ENCODE assay signal across 9 cellular contexts in genomic region chr5:170315154-170315553, GRCh38. TPM values are rescaled to one million over a fixed set of nuclear protein-coding genes. Genes with fewer than 3 reads are reported as not detected.
DNase-seq lines count a peak whose midpoint lies in the region; FAIRE-seq and TF ChIP-seq lines count a peak whose summit lies in the region.
"Had no signal": no experiment of that assay in that cellular context is flagged by ENCODE, and none has a peak within 500 bp of the region (broad histone marks: within the 10 kb centered on the region; RNA-seq: fewer than 3 reads in every experiment).

No MANE protein-coding gene starts in this region.

- H2AK5ac ChIP-seq in H1 (ENCODE audit: low read depth, low read length) (no peak overlapping the region), mesendoderm (ENCODE audit: low read length) (no peak overlapping the region)

- H2AFZ ChIP-seq in H1 (ENCODE audit: low read length): no peak overlapping the region

- no peak for TF ChIP-seq EP300 in H1 (IDR thresholded peaks at IDR 0.05; ENCODE audit: borderline replicate concordance in 1 of 2, low read depth in 2 of 2, low read length in 2 of 2)

- H3K27me3 ChIP-seq in H1 (replicated peaks in 1 of 4; ENCODE audit: control insufficient read depth in 3 of 4, extremely low read depth in 1 of 4, insufficient read depth in 3 of 4, low read length in 3 of 4) (no peaks in the 10 kb centered on the region), mesendoderm (ENCODE audit: insufficient read depth, low read length, poor library complexity) (no peaks in the 10 kb centered on the region)

- H2BK20ac ChIP-seq in H1 (ENCODE audit: low read length): no peak overlapping the region

- H4K5ac ChIP-seq in H1 (ENCODE audit: insufficient read length, low read depth, low read length): no peak overlapping the region
- H4K5ac ChIP-seq in mesendoderm (ENCODE audit: low read length): no peak overlapping the region

- DNase-seq in OCI-M1 (lab: John Stamatoyannopoulos, UW): peak; percentile 18
- no peak for DNase-seq in H1 (ENCODE audit: low read depth in 1 of 2, low spot score in 2 of 2)
- peak; percentile 83 to 96 for DNase-seq in lower leg skin (ENCODE audit: low spot score in 2 of 2)
- peak; percentile 74 for DNase-seq in stromal cell of bone marrow (ENCODE audit: low read depth)
- no peak for DNase-seq in mesendoderm
- no peak for DNase-seq in NCI-H1436 (lab: John Stamatoyannopoulos, UW)
- no peak for DNase-seq in activated CD4-positive, alpha-beta T cell treated with anti-CD3 and anti-CD28 coated beads, Interleukin-2, amount 50 U/mL, for 4 hours
- no peak for DNase-seq in activated naive CD4-positive, alpha-beta T cell treated with Interleukin-2 at 50 U/mL for 16 hours

- H2BK15ac ChIP-seq in H1 (ENCODE audit: low read length) (0 out of 2 replicates have a peak overlapping the region, but pooled peaks have one; percentile 11), mesendoderm (replicated peaks; ENCODE audit: low read depth) (no peak overlapping the region)

- TF ChIP-seq POLR2A in H1 (IDR thresholded peaks at IDR 0.05; ENCODE audit: control extremely low read depth in 1 of 2, low read depth in 2 of 2, low read length in 2 of 2) (no peak), lower leg skin (IDR thresholded peaks at IDR 0.05) (no peak)

- H3K79me1 ChIP-seq in H1 (ENCODE audit: low read depth, low read length): no peaks in the 10 kb centered on the region
- no peaks in the 10 kb centered on the region for H3K79me1 ChIP-seq in mesendoderm (ENCODE audit: low read length)

- intact Hi-C loops in lower leg skin (cut with DNase I; ENCODE audit: low total_unique reads): no loop called here

- no peak overlapping the region for H3K18ac ChIP-seq in H1 (ENCODE audit: extremely low read depth, low read length)
- no peak overlapping the region for H3K18ac ChIP-seq in mesendoderm (ENCODE audit: low read length)

- H4K91ac ChIP-seq in H1 (replicated peaks; ENCODE audit: insufficient read length, low read length): no peak overlapping the region

- no peak overlapping the region for H3K27ac ChIP-seq in H1 (ENCODE audit: low read depth, low read length)
- H3K27ac ChIP-seq in mesendoderm (ENCODE audit: low read depth, low read length): no peak overlapping the region

- H2BK5ac ChIP-seq in H1 (ENCODE audit: low read depth, low read length): no peak overlapping the region
- H2BK5ac ChIP-seq in mesendoderm (ENCODE audit: low read length): no peak overlapping the region

- H2BK120ac ChIP-seq in H1 (replicated peaks; ENCODE audit: low read depth, low read length) (no peak overlapping the region), mesendoderm (ENCODE audit: low read depth, low read length) (no peak overlapping the region)

- H3K4ac ChIP-seq in H1 (replicated peaks; ENCODE audit: insufficient read length, low read depth, low read length): no peak overlapping the region
- no peak overlapping the region for H3K4ac ChIP-seq in mesendoderm (ENCODE audit: low read depth, low read length)

- no peak overlapping the region for H3K14ac ChIP-seq in H1 (ENCODE audit: insufficient read length)

- H3K56ac ChIP-seq in H1 (replicated peaks; ENCODE audit: insufficient read length, low read depth, low read length) (no peak overlapping the region), mesendoderm (ENCODE audit: low read length) (no peak overlapping the region)

- H2BK12ac ChIP-seq in H1 (ENCODE audit: low read depth, low read length): no peak overlapping the region

- CTCF ChIA-PET in H1 (lab: Charles Lee; ENCODE audit: partially characterized antibody): interaction anchor here (1.0 to 2.3 kb wide), 10 partner anchors 9 to 113 kb away, joined by 3 to 11 read pairs (median 4); no protein-coding TSS in a partner anchor

- H4K20me1 ChIP-seq in H1 (replicated peaks in 1 of 2; ENCODE audit: control insufficient read depth in 1 of 2, insufficient read depth in 2 of 2, low read length in 2 of 2): no peaks in the 10 kb centered on the region

- POLR2A ChIA-PET in H1 (lab: Charles Lee; ENCODE audit: partially characterized antibody): interaction anchor here (1.2 kb wide), 1 partner anchor 12 kb away, joined by 3 read pairs; no protein-coding TSS in a partner anchor

- H3K4me2 ChIP-seq in H1 (ENCODE audit: insufficient read depth in 1 of 2, low read depth in 2 of 2, low read length in 2 of 2) (no peak overlapping the region), mesendoderm (ENCODE audit: low read length) (no peak overlapping the region)

- no peaks in the 10 kb centered on the region for H3K23me2 ChIP-seq in H1 (ENCODE audit: low read depth, low read length)

- H3K4me3 ChIP-seq in H1 (ENCODE audit: extremely low read depth in 1 of 4, insufficient read depth in 2 of 4, low read depth in 3 of 4, low read length in 4 of 4): no peak overlapping the region
- H3K4me3 ChIP-seq in lower leg skin (ENCODE audit: low read depth, poor library complexity, severe bottlenecking): no peak overlapping the region
- no peak overlapping the region for H3K4me3 ChIP-seq in mesendoderm (ENCODE audit: low read length)

- TF ChIP-seq CTCF in H1 (IDR thresholded peaks at IDR 0.05; ENCODE audit: control extremely low read depth in 1 of 3, insufficient read depth in 1 of 3, low read depth in 1 of 3, low read length in 3 of 3): no peak
- TF ChIP-seq CTCF in lower leg skin (IDR thresholded peaks at IDR 0.05): no peak

- H3K9me3 ChIP-seq in H1 (ENCODE audit: insufficient read depth in 2 of 2, low read depth in 1 of 2, low read length in 1 of 2): no peaks in the 10 kb centered on the region

- no peaks in the 10 kb centered on the region for H3K79me2 ChIP-seq in H1 (ENCODE audit: control insufficient read depth in 1 of 2, insufficient read depth in 2 of 2, low read length in 2 of 2)
- no peaks in the 10 kb centered on the region for H3K79me2 ChIP-seq in mesendoderm (ENCODE audit: control insufficient read depth, insufficient read depth, low read length)

- H4K8ac ChIP-seq in H1 (ENCODE audit: extremely low read depth, insufficient read depth, low read length): no peak overlapping the region
- H4K8ac ChIP-seq in mesendoderm (ENCODE audit: low read depth, low read length): no peak overlapping the region

- H3K9ac ChIP-seq in H1 (replicated peaks in 1 of 4; ENCODE audit: extremely low read depth in 1 of 4, low read depth in 3 of 4, low read length in 3 of 4) (no peak overlapping the region), mesendoderm (ENCODE audit: low read length) (no peak overlapping the region)

- H3K36me3 ChIP-seq in H1 (ENCODE audit: control insufficient read depth in 2 of 4, insufficient read depth in 4 of 4, low read length in 3 of 4) (no peaks in the 10 kb centered on the region), mesendoderm (ENCODE audit: control insufficient read depth, insufficient read depth, low read length) (no peaks in the 10 kb centered on the region)

- TF ChIP-seq RAD21 in H1 (IDR thresholded peaks at IDR 0.05 in 1 of 2, conservative IDR thresholded peaks at IDR 0.05 in 1 of 2; ENCODE audit: low read depth in 2 of 2, low read length in 2 of 2): no peak

- peaks cover 0 to 6% (median 1%) of the 10 kb centered on the region in 4 experiments; a peak in 5 of 7 replicates for H3K4me1 ChIP-seq in H1 (replicated peaks in 1 of 4; ENCODE audit: control insufficient read depth in 3 of 4, insufficient read depth in 4 of 4, low read length in 3 of 4)
- H3K4me1 ChIP-seq in mesendoderm (ENCODE audit: control insufficient read depth, low read depth, low read length): no peaks in the 10 kb centered on the region

- WGBS in H1 (ENCODE audit: extremely low coverage in 1 of 2, insufficient coverage in 1 of 2, insufficient read length in 1 of 2, insufficient replicate concordance in 2 of 2, low coverage in 1 of 2, low lambda C conversion rate in 2 of 2, missing lambda C conversion rate in 1 of 2), 2 experiments: 81% methylated on average over 5 of the region's 5 CpGs; no CpG with 5 or more reads in 1 of the 2 experiments
- WGBS in lower leg skin, 2 donors: 14 to 18% methylated on average over 5 of the region's 5 CpGs
- WGBS in mesendoderm (ENCODE audit: extremely low coverage, insufficient coverage, low lambda C conversion rate): no CpG with 5 or more reads among the region's 5 CpGs

- H3K23ac ChIP-seq in H1 (ENCODE audit: insufficient read length): no peak overlapping the region
- H3K23ac ChIP-seq in mesendoderm (ENCODE audit: low read length): no peak overlapping the region

- FAIRE-seq in H1 (lab: Jason Lieb, UNC): no peak

TF ChIP-seq in H1, 55 proteins besides CTCF, POLR2A, EP300 and RAD21:
- TF ChIP-seq GTF2F1 (IDR thresholded peaks at IDR 0.05; ENCODE audit: borderline replicate concordance, low read depth, low read length) (no peak), PHF8 (conservative IDR thresholded peaks at IDR 0.05; ENCODE audit: low read depth, low read length) (no peak), KDM1A (IDR thresholded peaks at IDR 0.05; ENCODE audit: borderline replicate concordance, low read length) (no peak), TEAD4 (IDR thresholded peaks at IDR 0.05; ENCODE audit: low read depth, low read length) (no peak), HDAC6 (IDR thresholded peaks at IDR 0.05; ENCODE audit: low read depth, low read length) (no peak), NRF1 (IDR thresholded peaks at IDR 0.05; ENCODE audit: low read depth, low read length) (no peak), TAF7 (optimal IDR thresholded peaks at IDR 0.05; ENCODE audit: borderline replicate concordance, low read depth, low read length) (no peak), SRF (IDR thresholded peaks at IDR 0.05; ENCODE audit: low read depth, low read length) (no peak), SP4 (IDR thresholded peaks at IDR 0.05; ENCODE audit: low read length) (no peak)
TF ChIP-seq in H1: peak in this region for 0.

RNA-seq across cellular contexts. Expression of gene LCP2, which starts 17.6 kb away (rescaled TPM):
- total RNA-seq in H1 (2021; fragmentation: NEBNext Ultra II Directional; extraction: Animal tissue kit (Norgen Biotek cat#: 25700)): 0.26 and 0.42 TPM in 2 replicates
- polyA plus RNA-seq in H1 (2011; rRNA removed): 0.11 and 0.33 TPM in 2 replicates
- polyA plus RNA-seq in H1 (2011; cell fraction: cytosol; rRNA removed): 0.25 TPM
- polyA plus RNA-seq in H1 (2011; cell fraction: nucleus; rRNA removed): not detected
- polyA plus RNA-seq in H1 (2012, experiment 1 of 2): 0.14 to 0.25 TPM (median 0.19 TPM) in 4 replicates
- 0.08 TPM for polyA plus RNA-seq in H1 (2012, experiment 2 of 2)
- 0.47 TPM for polyA plus RNA-seq in H1 (2013, experiment 1 of 2)
- polyA plus RNA-seq in H1 (2013, experiment 2 of 2): 0.37 TPM
- polyA minus RNA-seq in H1 (2011; rRNA and poly(A)+ RNA removed): 0.22 and 0.24 TPM in 2 replicates
- polyA minus RNA-seq in H1 (2011; cell fraction: cytosol; rRNA and poly(A)+ RNA removed): not detected
- 0.30 TPM for polyA minus RNA-seq in H1 (2011; cell fraction: nucleus; rRNA and poly(A)+ RNA removed)
- 1 to 10 TPM; 4.6 to 6.5 (median 5.7) TPM for total RNA-seq in lower leg skin
- polyA plus RNA-seq in mesendoderm (2013, experiment 1 of 2): 0.13 TPM
- 0.10 TPM for polyA plus RNA-seq in mesendoderm (2013, experiment 2 of 2)
- total RNA-seq: osteoblast had no signal

Comparison
In these comparisons a context has a peak if more than half of its experiments do, and no peak if none do; other contexts are left out.
1. DNase-seq: peak in OCI-M1 (single experiment), lower leg skin (2 of 2) and stromal cell of bone marrow (single experiment); none in H1 (0 of 2), mesendoderm (single experiment), NCI-H1436 (single experiment), activated CD4-positive, alpha-beta T cell treated with anti-CD3 and anti-CD28 coated beads, Interleukin-2, amount 50 U/mL, for 4 hours (0 of 2) and activated naive CD4-positive, alpha-beta T cell treated with Interleukin-2 at 50 U/mL for 16 hours (single experiment).